Comparison of ENCODE assay signal across 20 cellular contexts in genomic region chr1:37360011-37360410, GRCh38.
DNase-seq lines count a peak whose midpoint lies in the region; ATAC-seq lines count a peak whose summit lies in the region.
"Had no signal": no experiment of that assay in that cellular context is flagged by ENCODE, and none has a peak within 500 bp of the region (broad histone marks: within the 10 kb centered on the region; RNA-seq: fewer than 3 reads in every experiment).

No MANE protein-coding gene starts in this region.

- H3K4me1 ChIP-seq in HAP-1: peaks cover 4% of the 10 kb centered on the region; the same call in 1 of the 2 replicates
- H3K4me1 ChIP-seq: SJCRH30 had no signal

- ATAC-seq in stimulated activated naive CD8-positive, alpha-beta T cell treated with anti-CD3 and anti-CD28 coated beads, Interleukin-15, Interleukin-2, amounts not matched to agents 100 U/mL and 50 U/mL, for 24 hours: no peak
- ATAC-seq: CD8-positive, alpha-beta T cell; T-cell had no signal

- H3K4me3 ChIP-seq in HAP-1: no peak overlapping the region
- H3K4me3 ChIP-seq: SJCRH30 had no signal

- in situ Hi-C loops in HAP-1 (cut with MboI; ENCODE audit: low sequenced_read_pairs): no loop called here

- peaks cover 10% of the 10 kb centered on the region; the same call in 1 of the 2 replicates for H3K27me3 ChIP-seq in HAP-1 (ENCODE audit: low read depth)

- H3K9me3 ChIP-seq in HAP-1: no peaks in the 10 kb centered on the region
- H3K9me3 ChIP-seq: SJCRH30 had no signal

- H3K36me3 ChIP-seq in HAP-1 (replicated peaks): no peaks in the 10 kb centered on the region
- H3K36me3 ChIP-seq: SJCRH30 had no signal

- peak; percentile 8 for DNase-seq in NCI-H748 (lab: John Stamatoyannopoulos, UW; ENCODE audit: unreplicated experiment)
- DNase-seq in NCI-H748 treated with DMSO at 0.1 percent for 48 hours (lab: John Stamatoyannopoulos, UW): no peak
- DNase-seq in NCI-H1436 (lab: John Stamatoyannopoulos, UW): peak; percentile 35
- peak; percentile 89 for DNase-seq in NCI-H345 (lab: John Stamatoyannopoulos, UW)
- DNase-seq in HAP-1 (ENCODE audit: low spot score in 2 of 2): no peak
- no peak for DNase-seq in DMS53 treated with DMSO at 0.1 percent for 48 hours (lab: John Stamatoyannopoulos, UW; ENCODE audit: unreplicated experiment)
- no peak for DNase-seq in stimulated activated naive CD8-positive, alpha-beta T cell treated with anti-CD3 and anti-CD28 coated beads, Interleukin-15, Interleukin-2, amounts not matched to agents 100 U/mL and 50 U/mL, for 24 hours
- no peak for DNase-seq in NCI-H146 (lab: John Stamatoyannopoulos, UW)
- DNase-seq: AML-193, C1 segment of cervical spinal cord, GDM1, HFFc6, Kasumi-1, NCI-H187, NCI-H2171, NCI-H82, OCI-M1, SJCRH30, T-cell had no signal

Comparison
In these comparisons a context has a peak if more than half of its experiments do, and no peak if none do; other contexts are left out.
1. DNase-seq: peak in NCI-H748 (single experiment), NCI-H1436 (single experiment) and NCI-H345 (single experiment); none in NCI-H748 treated with DMSO at 0.1 percent for 48 hours (single experiment), HAP-1 (0 of 2), DMS53 treated with DMSO at 0.1 percent for 48 hours (single experiment), stimulated activated naive CD8-positive, alpha-beta T cell treated with anti-CD3 and anti-CD28 coated beads, Interleukin-15, Interleukin-2, amounts not matched to agents 100 U/mL and 50 U/mL, for 24 hours (single experiment) and NCI-H146 (single experiment).